Comparison of ENCODE assay signal across 24 cellular contexts in genomic region chr20:44418069-44418905, GRCh38.
"Had no signal": no experiment of that assay in that cellular context is flagged by ENCODE, and none has a peak within 500 bp of the region (broad histone marks: within the 10 kb centered on the region; RNA-seq: fewer than 3 reads in every experiment).

No MANE protein-coding gene starts in this region.

- H3K9me3 ChIP-seq: body of pancreas, gastrocnemius medialis, lower lobe of right lung, thyroid gland, upper lobe of left lung, vagina had no signal

- H3K27ac ChIP-seq: body of pancreas, dorsolateral prefrontal cortex, gastrocnemius medialis, lower lobe of right lung, skin epidermis, thyroid gland, upper lobe of left lung, vagina had no signal

- H3K27me3 ChIP-seq: body of pancreas, gastrocnemius medialis, thyroid gland, upper lobe of left lung, vagina had no signal

- H3K4me3 ChIP-seq: body of pancreas, dorsolateral prefrontal cortex, gastrocnemius medialis, lower lobe of right lung, skin epidermis, thyroid gland, upper lobe of left lung, vagina had no signal

- H3K36me3 ChIP-seq: gastrocnemius medialis, lower lobe of right lung, thyroid gland, upper lobe of left lung, vagina had no signal

- DNase-seq: activated CD4-positive, alpha-beta T cell treated with anti-CD3 and anti-CD28 coated beads for 36 hours; activated CD4-positive, CD25-positive, alpha-beta regulatory T cell; activated CD8-positive, alpha-beta memory T cell treated with anti-CD3 and anti-CD28 coated beads for 24 hours; activated effector memory CD4-positive, alpha-beta T cell treated with Interleukin-2 at 50 U/mL for 16 hours; activated naive CD4-positive, alpha-beta T cell treated with Interleukin-2 at 50 U/mL for 16 hours; anterior cingulate cortex; body of pancreas; dorsolateral prefrontal cortex; effector memory CD4-positive, alpha-beta T cell; gastrocnemius medialis; hippocampal formation; lower lobe of right lung; mesenchymal stem cell; naive thymus-derived CD8-positive, alpha-beta T cell; stimulated activated CD4-positive, alpha-beta T cell treated with anti-CD3 and anti-CD28 coated beads, Interleukin-4, amount 100 ng/mL, for 24 hours; stimulated activated naive CD8-positive, alpha-beta T cell treated with anti-CD3 and anti-CD28 coated beads, Interleukin-15, amount 100 ng/mL, for 72 hours; substantia nigra; T-helper 2 cell; thyroid gland; upper lobe of left lung had no signal

- ATAC-seq: activated CD4-positive, alpha-beta T cell treated with anti-CD3 and anti-CD28 coated beads for 36 hours; gastrocnemius medialis; lower lobe of right lung; naive thymus-derived CD8-positive, alpha-beta T cell; sciatic nerve; stimulated activated effector memory CD8-positive, alpha-beta T cell treated with anti-CD3 and anti-CD28 coated beads, Interleukin-12 subunit alpha, Interleukin-12 subunit beta, amount 100 ng/mL, for 72 hours; stimulated activated naive CD8-positive, alpha-beta T cell treated with anti-CD3 and anti-CD28 coated beads, Interleukin-15, amount 100 ng/mL, for 72 hours had no signal

- H3K4me1 ChIP-seq: gastrocnemius medialis, lower lobe of right lung, thyroid gland, upper lobe of left lung, vagina had no signal
